ENCODE assay signal across 8 cellular contexts in genomic region chr17:21459536-21459935, GRCh38.
"Had no signal": no experiment of that assay in that cellular context is flagged by ENCODE, and none has a peak within 500 bp of the region (broad histone marks: within the 10 kb centered on the region; RNA-seq: fewer than 3 reads in every experiment).

No MANE protein-coding gene starts in this region.

- ATAC-seq: HCT116, K562 had no signal

- H3K9me3 Mint-ChIP-seq: HFFc6 had no signal

- H3K9ac ChIP-seq: GM23248 had no signal

- H3K4me1 ChIP-seq: HAP-1 had no signal

- DNase-seq: GM23248, GOT3, H7, HFFc6, IMR-90 had no signal

- H3K27ac ChIP-seq: GM23248 had no signal

- H2AFZ ChIP-seq: GM23248 had no signal

- H3K4me3 ChIP-seq: GM23248, HAP-1, K562 had no signal

- H3K36me3 ChIP-seq: HAP-1 had no signal

- H3K4me3 Mint-ChIP-seq: HFFc6 had no signal

- H3K27ac Mint-ChIP-seq: HFFc6 had no signal

- H3K9me3 ChIP-seq: HAP-1 had no signal

- FAIRE-seq: K562 had no signal
